ENCODE assay signal across 8 cellular contexts in genomic region chr14:21269252-21270046, GRCh38. TPM values are rescaled to one million over a fixed set of nuclear protein-coding genes. Genes with fewer than 3 reads are reported as not detected.
DNase-seq lines count a peak whose midpoint lies in the region; ATAC-seq and TF ChIP-seq lines count a peak whose summit lies in the region.

HNRNPC (minus strand) TSS chr14:21269442; CDS start chr14:21234193, 35,249 bp downstream.

- peak within 1 kb of the TSS; percentile 96 for H3K4me2 ChIP-seq in skeletal muscle satellite cell (ENCODE audit: low read length)

- H3K4me1 ChIP-seq in ACC112 (ENCODE audit: control insufficient read depth, insufficient read depth, low read length, unreplicated experiment) (peaks cover 21% of the 10 kb centered on the region), breast epithelium (peaks cover 0 to 15% of the 10 kb centered on the region in 2 donors), iPS-18a (ENCODE audit: control insufficient read depth, low read depth, low read length) (peaks cover 15% of the 10 kb centered on the region), skeletal muscle satellite cell (ENCODE audit: control insufficient read depth, insufficient read depth, low read length) (peaks cover 29% of the 10 kb centered on the region)

- peak within 1 kb of the TSS; percentile 77 for H3K27ac ChIP-seq in ACC112 (ENCODE audit: low read depth, low read length)
- peak within 1 kb of the TSS; percentile 89 for H3K27ac ChIP-seq in VCaP
- H3K27ac ChIP-seq in breast epithelium = peak within 1 kb of the TSS; percentile 94 to 100
- H3K27ac ChIP-seq in iPS-18a (ENCODE audit: low read length) = peak within 1 kb of the TSS; percentile 96

- H3K36me3 ChIP-seq in ACC112 (ENCODE audit: insufficient read depth, low read length) = peaks cover 30% of the 10 kb centered on the region
- H3K36me3 ChIP-seq in breast epithelium = no peaks in the 10 kb centered on the region
- peaks cover 41% of the 10 kb centered on the region for H3K36me3 ChIP-seq in iPS-18a (ENCODE audit: control insufficient read depth, low read depth, low read length)
- peaks cover 32% of the 10 kb centered on the region for H3K36me3 ChIP-seq in skeletal muscle satellite cell (ENCODE audit: insufficient read depth, low read length)

- H2AFZ ChIP-seq in ACC112 (ENCODE audit: low read length, unreplicated experiment) = peak within 1 kb of the TSS; percentile 56

- H3K9ac ChIP-seq in iPS-18a (ENCODE audit: low read length) (peak within 1 kb of the TSS; percentile 99), skeletal muscle satellite cell (ENCODE audit: low read depth, low read length) (peak within 1 kb of the TSS; percentile 99)

- H3K9me3 ChIP-seq in breast epithelium (no peaks in the 10 kb centered on the region), iPS-18a (ENCODE audit: control insufficient read depth, low read depth, low read length) (no peaks in the 10 kb centered on the region), skeletal muscle satellite cell (replicated peaks; ENCODE audit: low read length) (no peaks in the 10 kb centered on the region)

- peaks cover 48% of the 10 kb centered on the region for H3K79me2 ChIP-seq in ACC112 (ENCODE audit: control insufficient read depth, insufficient read depth, low read length, unreplicated experiment)

- no peaks in the 10 kb centered on the region for H3K27me3 ChIP-seq in ACC112 (ENCODE audit: insufficient read depth, low read length)
- H3K27me3 ChIP-seq in breast epithelium = no peaks in the 10 kb centered on the region
- no peaks in the 10 kb centered on the region for H3K27me3 ChIP-seq in iPS-18a (ENCODE audit: control insufficient read depth, insufficient read depth, low read length)
- H3K27me3 ChIP-seq in skeletal muscle satellite cell (ENCODE audit: control insufficient read depth, insufficient read depth, low read length) = no peaks in the 10 kb centered on the region

- peak; percentile 99 for TF ChIP-seq POLR2A in breast epithelium (IDR thresholded peaks at IDR 0.05)

- DNase-seq in NCI-H2196 treated with DMSO at 0.1 percent for 48 hours (lab: John Stamatoyannopoulos, UW; ENCODE audit: unreplicated experiment) (peak; percentile 98), breast epithelium (ENCODE audit: low spot score in 2 of 2) (peak; percentile 100)

- ATAC-seq in GM18870 (IDR thresholded peaks at IDR 0.05; ENCODE audit: unreplicated experiment) = peak; percentile 96
- ATAC-seq in HG03135 (IDR thresholded peaks at IDR 0.05; ENCODE audit: unreplicated experiment) = peak; percentile 94

- TF ChIP-seq CTCF in VCaP (conservative IDR thresholded peaks at IDR 0.05) = no peak
- TF ChIP-seq CTCF in breast epithelium (IDR thresholded peaks at IDR 0.05) = peak in 1 of 3 donors; percentile 17

- H3K4me3 ChIP-seq in ACC112 (ENCODE audit: low read depth, low read length) (peak within 1 kb of the TSS; percentile 93), breast epithelium (peak within 1 kb of the TSS; percentile 70 to 97 (median 74)), iPS-18a (ENCODE audit: low read length) (peak within 1 kb of the TSS; percentile 98), skeletal muscle satellite cell (ENCODE audit: low read length) (peak within 1 kb of the TSS; percentile 86)

- intact Hi-C loops in breast epithelium (cut with DNase I; ENCODE audit: low total_unique reads) = no loop called here

RNA-seq across cellular contexts. Expression of gene HNRNPC, which starts in this region (rescaled TPM):
- 100 to 1,000 TPM; 386 to 760 (median 480) TPM for total RNA-seq in breast epithelium
- 634 and 718 TPM in 2 replicates for total RNA-seq in skeletal muscle satellite cell (2012; rRNA removed)

Comparison
In these comparisons a context has a peak if more than half of its experiments do, and no peak if none do; other contexts are left out.
1. Peak in every context shown above with its lines: DNase-seq, ATAC-seq, H3K4me3 ChIP-seq and H3K27ac ChIP-seq.